In the genomic region with DNA sequence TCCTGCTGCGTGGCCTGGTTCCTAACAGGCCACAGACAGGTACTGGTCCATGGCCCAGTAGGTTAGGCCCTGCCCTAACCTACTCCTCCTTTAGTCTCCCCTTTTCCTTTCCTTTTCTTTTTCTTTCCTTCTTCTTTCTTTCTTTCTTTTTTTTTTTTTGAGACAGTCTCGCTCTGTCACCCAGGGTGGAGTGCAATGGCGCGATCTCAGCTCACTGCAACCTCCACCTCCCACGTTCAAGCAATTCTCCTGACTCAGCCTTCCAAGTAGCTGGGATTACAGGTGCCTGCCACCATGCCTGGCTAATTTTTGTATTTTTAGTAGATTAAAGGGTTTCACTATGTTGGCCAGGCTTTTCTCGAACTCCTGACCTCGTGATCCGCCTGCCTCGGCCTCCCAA, we compare ENCODE assay signal across 1 cellular context. TPM values are rescaled to one million over a fixed set of nuclear protein-coding genes. Genes with fewer than 3 reads are reported as not detected.
"Had no signal": no experiment of that assay in that cellular context is flagged by ENCODE, and none has a peak within 500 bp of the region (broad histone marks: within the 10 kb centered on the region; RNA-seq: fewer than 3 reads in every experiment).

No MANE protein-coding gene starts in this region.

RNA-seq across cellular contexts. Expression of gene SAP25, which starts 37.7 kb away (rescaled TPM):
- total RNA-seq: G401 had no signal
